In the genomic region with DNA sequence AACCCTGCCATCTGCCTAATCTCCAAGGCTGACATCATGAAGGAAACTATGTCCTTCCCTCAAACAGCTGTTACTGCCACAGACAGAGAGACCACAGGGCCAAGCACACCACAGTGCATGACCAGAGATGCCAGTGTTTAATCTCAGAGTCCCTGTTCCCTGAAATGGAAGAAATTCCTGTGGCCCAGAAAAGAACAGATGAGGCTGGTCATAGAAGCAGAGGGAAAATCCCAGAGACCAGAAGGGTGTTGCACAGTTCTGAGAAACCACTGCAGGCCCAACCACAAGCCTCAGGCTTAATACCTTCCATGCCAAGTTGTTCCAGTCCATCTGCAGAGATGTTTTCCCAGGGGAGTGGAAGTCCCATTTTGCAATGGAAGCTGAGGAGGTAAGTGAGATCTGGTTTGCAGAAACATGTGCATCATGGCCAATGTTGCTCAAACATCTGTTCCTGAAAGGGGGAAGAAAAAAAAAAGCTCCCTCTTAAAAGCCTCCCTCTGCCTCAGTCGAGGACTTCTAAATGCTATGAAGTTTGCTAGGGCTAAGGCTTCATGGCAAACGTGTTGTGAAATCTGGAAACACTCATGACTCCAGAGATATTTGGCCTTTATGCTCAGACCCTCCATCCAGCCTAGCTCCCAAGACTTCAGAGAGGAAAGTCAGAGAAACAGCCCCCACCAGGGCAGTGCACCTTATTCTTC, we compare ENCODE assay signal across 11 cellular contexts.
DNase-seq lines count a peak whose midpoint lies in the region; ATAC-seq and TF ChIP-seq lines count a peak whose summit lies in the region.
"Had no signal": no experiment of that assay in that cellular context is flagged by ENCODE, and none has a peak within 500 bp of the region (broad histone marks: within the 10 kb centered on the region; RNA-seq: fewer than 3 reads in every experiment).

No MANE protein-coding gene starts in this region.

- intact Hi-C loops in breast epithelium (cut with DNase I; ENCODE audit: low total_unique reads), result no loop called here

- DNase-seq in HK-2 (ENCODE audit: unreplicated experiment) (peak; percentile 51), breast epithelium (ENCODE audit: low spot score in 2 of 2) (peak in 1 of 2 donors; percentile 76), iris pigment epithelial cell (ENCODE audit: low read depth) (peak; percentile 94), suprapubic skin (ENCODE audit: low spot score in 2 of 2) (no peak), COLO668 (lab: John Stamatoyannopoulos, UW; ENCODE audit: unreplicated experiment) (no peak)
- DNase-seq: activated CD8-positive, alpha-beta memory T cell treated with anti-CD3 and anti-CD28 coated beads, Interleukin-2, amount 50 U/mL, for 48 hours had no signal

- TF ChIP-seq CTCF in breast epithelium (IDR thresholded peaks at IDR 0.05) (no peak), suprapubic skin (IDR thresholded peaks at IDR 0.05) (no peak)

- H3K27ac ChIP-seq in breast epithelium (peak overlapping the region; percentile 79 to 89), suprapubic skin (peak overlapping the region; percentile 69)

- H3K4me1 ChIP-seq in breast epithelium (peaks cover 9 to 21% of the 10 kb centered on the region in 2 donors), suprapubic skin (peaks cover 23% of the 10 kb centered on the region)

- 52% methylated on average over 2 of the region's 2 CpGs for WGBS in suprapubic skin

- H3K36me3 ChIP-seq in breast epithelium (no peaks in the 10 kb centered on the region), suprapubic skin (no peaks in the 10 kb centered on the region)

- ATAC-seq in GM18868 (IDR thresholded peaks at IDR 0.05; ENCODE audit: unreplicated experiment), result no peak
- ATAC-seq in GM21576 (IDR thresholded peaks at IDR 0.05; ENCODE audit: unreplicated experiment), result no peak
- ATAC-seq in HG03097 (IDR thresholded peaks at IDR 0.05; ENCODE audit: low FRiP score, unreplicated experiment), result no peak
- ATAC-seq: GM12878, K562 had no signal

- H3K4me3 ChIP-seq in breast epithelium (no peak overlapping the region), suprapubic skin (no peak overlapping the region)
- H3K4me3 ChIP-seq: GM12878, K562 had no signal

- TF ChIP-seq POLR2A in breast epithelium (IDR thresholded peaks at IDR 0.05), result no peak
- TF ChIP-seq POLR2A in suprapubic skin (IDR thresholded peaks at IDR 0.05), result no peak

- no peaks in the 10 kb centered on the region for H3K27me3 ChIP-seq in breast epithelium
- no peaks in the 10 kb centered on the region for H3K27me3 ChIP-seq in suprapubic skin

- TF ChIP-seq EP300 in suprapubic skin (IDR thresholded peaks at IDR 0.05), result no peak

- H3K9me3 ChIP-seq in breast epithelium, result peaks cover 0 to 7% of the 10 kb centered on the region in 2 donors
- peaks cover 5% of the 10 kb centered on the region for H3K9me3 ChIP-seq in suprapubic skin

Comparison
In these comparisons a context has a peak if more than half of its experiments do, and no peak if none do; other contexts are left out.
1. DNase-seq: peak in HK-2 (single experiment) and iris pigment epithelial cell (single experiment); none in suprapubic skin (0 of 2) and COLO668 (single experiment).